In genomic region chr2:143823856-143824255, GRCh38 we compare ENCODE assay signal across 1 cellular context.
TF ChIP-seq lines count a peak whose summit lies in the region.

No MANE protein-coding gene starts in this region.

TF ChIP-seq in H1, 55 proteins besides CTCF, POLR2A, EP300 and RAD21 (continued from another document):
- TF ChIP-seq CBX5 (IDR thresholded peaks at IDR 0.05; ENCODE audit: low read depth, low read length), result no peak
TF ChIP-seq in H1: peak in this region for 0.
